14 cellular contexts compared by ENCODE assay signal in genomic region chr7:81525901-81526300, GRCh38.
"Had no signal": no experiment of that assay in that cellular context is flagged by ENCODE, and none has a peak within 500 bp of the region (broad histone marks: within the 10 kb centered on the region; RNA-seq: fewer than 3 reads in every experiment).

No MANE protein-coding gene starts in this region.

- H3K4me1 ChIP-seq: psoas muscle, right lobe of liver, transverse colon, vagina had no signal

- ATAC-seq: activated T-cell treated with anti-CD3 and anti-CD28 coated beads, Interleukin-2, amount 50 U/mL, for 4 hours; natural killer cell treated with Interleukin-12 subunit alpha and Interleukin-12 subunit beta and Interleukin-15 and Interleukin-18, amount 100 ng/mL, for 72 hours; psoas muscle; right lobe of liver; stimulated activated naive CD8-positive, alpha-beta T cell treated with anti-CD3 and anti-CD28 coated beads, Interleukin-15, Interleukin-2, amounts not matched to agents 100 U/mL and 50 U/mL, for 24 hours had no signal

- H3K36me3 ChIP-seq: right lobe of liver, transverse colon, vagina had no signal

- H3K27me3 Mint-ChIP-seq: natural killer cell treated with Interleukin-12 subunit alpha and Interleukin-12 subunit beta and Interleukin-15 and Interleukin-18, amount 100 ng/mL, for 72 hours had no signal

- H3K27me3 ChIP-seq: right lobe of liver, transverse colon, vagina had no signal

- H3K4me3 Mint-ChIP-seq: activated T-cell treated with anti-CD3 and anti-CD28 coated beads, Interleukin-2, amount 50 U/mL, for 4 hours; natural killer cell treated with Interleukin-12 subunit alpha and Interleukin-12 subunit beta and Interleukin-15 and Interleukin-18, amount 100 ng/mL, for 72 hours had no signal

- H3K9me3 ChIP-seq: psoas muscle, right lobe of liver, transverse colon, vagina had no signal

- H3K36me3 Mint-ChIP-seq: natural killer cell treated with Interleukin-12 subunit alpha and Interleukin-12 subunit beta and Interleukin-15 and Interleukin-18, amount 100 ng/mL, for 72 hours had no signal

- H3K27ac Mint-ChIP-seq: natural killer cell treated with Interleukin-12 subunit alpha and Interleukin-12 subunit beta and Interleukin-15 and Interleukin-18, amount 100 ng/mL, for 72 hours had no signal

- H3K27ac ChIP-seq: psoas muscle, right lobe of liver, transverse colon, vagina had no signal

- H3K4me3 ChIP-seq: psoas muscle, right lobe of liver, transverse colon, vagina had no signal

- DNase-seq: activated CD4-positive, alpha-beta T cell treated with anti-CD3 and anti-CD28 coated beads for 1 hour; activated CD4-positive, alpha-beta T cell treated with anti-CD3 and anti-CD28 coated beads, Interleukin-2, amount 50 U/mL, for 4 hours; activated effector memory CD4-positive, alpha-beta T cell treated with Interleukin-2 at 50 U/mL for 16 hours; activated naive CD4-positive, alpha-beta T cell treated with anti-CD3 and anti-CD28 coated beads, Interleukin-2, amount 50 U/mL, for 16 hours; activated T-cell treated with anti-CD3 and anti-CD28 coated beads, Interleukin-2, amount 50 U/mL, for 4 hours; head of caudate nucleus; kidney glomerular epithelial cell; psoas muscle; right lobe of liver; stimulated activated naive CD8-positive, alpha-beta T cell treated with anti-CD3 and anti-CD28 coated beads, Interleukin-15, Interleukin-2, amounts not matched to agents 100 U/mL and 50 U/mL, for 24 hours; transverse colon had no signal

- FAIRE-seq: colon had no signal
